ENCODE assay signal across 16 cellular contexts in the genomic region with DNA sequence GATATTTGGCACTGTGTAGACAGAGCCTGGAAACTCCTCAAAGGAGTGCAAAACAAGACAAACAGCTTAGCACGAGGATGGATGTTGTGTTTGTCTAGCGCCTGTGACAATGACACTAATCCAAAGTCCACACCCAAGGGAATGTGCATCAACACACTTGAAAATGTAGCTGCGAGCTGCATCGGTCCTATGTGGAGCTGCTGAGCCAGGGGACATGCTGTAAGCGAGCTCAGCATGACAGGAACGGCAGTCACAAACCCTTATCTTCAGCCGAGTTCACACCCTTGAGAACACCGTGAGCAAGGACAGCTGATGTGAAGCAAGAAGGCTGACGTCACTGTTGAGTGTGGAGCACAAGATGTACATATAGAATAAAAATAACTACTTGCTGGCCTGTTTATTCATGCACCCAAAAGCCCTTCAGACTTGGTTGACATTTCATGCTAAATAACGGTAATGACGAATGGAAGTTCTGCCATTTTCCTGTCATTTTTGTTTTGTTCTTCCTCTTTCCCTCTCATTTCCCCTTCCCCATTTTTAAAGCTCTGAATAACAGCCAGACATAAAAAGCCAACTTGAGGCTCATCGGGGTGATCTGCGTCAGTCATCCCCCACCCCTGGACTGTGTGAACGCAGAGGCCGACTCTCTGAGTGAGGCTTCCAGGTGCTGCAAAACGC.
A peak's percentile ranks its signal among the peaks of the same experiment; 100 is the strongest.
DNase-seq lines count a peak whose midpoint lies in the region; ATAC-seq, FAIRE-seq and TF ChIP-seq lines count a peak whose summit lies in the region.
"Had no signal": no experiment of that assay in that cellular context is flagged by ENCODE, and none has a peak within 500 bp of the region (broad histone marks: within the 10 kb centered on the region; RNA-seq: fewer than 3 reads in every experiment).

No MANE protein-coding gene starts in this region.

- H3F3A ChIP-seq in neural progenitor cell (ENCODE audit: low read depth): peaks cover 14% of the 10 kb centered on the region

- H3K4me1 Mint-ChIP-seq in astrocyte (ENCODE audit: low read depth, unreplicated experiment) (peaks cover 22% of the 10 kb centered on the region), neural progenitor cell (peaks cover 61% of the 10 kb centered on the region)
- H3K4me1 Mint-ChIP-seq: activated naive CD4-positive, alpha-beta T cell treated with anti-CD3 and anti-CD28 coated beads, Interleukin-2, amount 10 ng/mL, durations not matched to agents 7 days and 5 days had no signal

- H3K4me2 ChIP-seq in astrocyte (ENCODE audit: low read length) (peak overlapping the region; percentile 78), neural progenitor cell (peak overlapping the region; percentile 19)
- H3K4me2 ChIP-seq: KMS-11 had no signal

- no peaks in the 10 kb centered on the region for H3K79me2 ChIP-seq in astrocyte (ENCODE audit: insufficient read depth, low read length)
- no peaks in the 10 kb centered on the region for H3K79me2 ChIP-seq in neural progenitor cell (ENCODE audit: low read depth)

- no peak for TF ChIP-seq CTCF in astrocyte (IDR thresholded peaks at IDR 0.05; ENCODE audit: insufficient read depth, low read depth, low read length)
- no peak for TF ChIP-seq CTCF in fibroblast of pulmonary artery (IDR thresholded peaks at IDR 0.05; ENCODE audit: low read length, missing control alignments)
- TF ChIP-seq CTCF in neural progenitor cell (IDR thresholded peaks at IDR 0.05): no peak
- no peak for TF ChIP-seq CTCF in GM13976 (IDR thresholded peaks at IDR 0.05; ENCODE audit: borderline replicate concordance, control extremely low read depth, extremely low read depth, insufficient read depth, missing control alignments)

- peak; percentile 92 for DNase-seq in DMS53 (lab: John Stamatoyannopoulos, UW)
- DNase-seq in astrocyte (ENCODE audit: low read depth): peak; percentile 49
- peak; percentile 84 for DNase-seq in fibroblast of pulmonary artery (ENCODE audit: low read depth)
- no peak for DNase-seq in neural progenitor cell (ENCODE audit: low spot score)
- DNase-seq in OCI-M2 (lab: John Stamatoyannopoulos, UW; ENCODE audit: unreplicated experiment): no peak
- DNase-seq in GM13976 (ENCODE audit: low spot score): no peak
- DNase-seq in activated effector memory CD4-positive, alpha-beta T cell treated with Interleukin-2 at 50 U/mL for 16 hours: no peak
- DNase-seq: activated naive CD4-positive, alpha-beta T cell treated with anti-CD3 and anti-CD28 coated beads, Interleukin-2, amount 10 ng/mL, durations not matched to agents 7 days and 5 days; glutamatergic neuron; left colon; NCI-H2081 treated with DMSO at 0.1 percent for 48 hours; transverse colon had no signal

- H3K27me3 ChIP-seq in astrocyte (ENCODE audit: insufficient read depth, low read length) (no peaks in the 10 kb centered on the region), neural progenitor cell (no peaks in the 10 kb centered on the region)
- H3K27me3 ChIP-seq: transverse colon had no signal

- no peaks in the 10 kb centered on the region for H3K36me3 Mint-ChIP-seq in astrocyte (ENCODE audit: low read depth, unreplicated experiment)
- H3K36me3 Mint-ChIP-seq in neural progenitor cell: peaks cover 13% of the 10 kb centered on the region
- H3K36me3 Mint-ChIP-seq: activated naive CD4-positive, alpha-beta T cell treated with anti-CD3 and anti-CD28 coated beads, Interleukin-2, amount 10 ng/mL, durations not matched to agents 7 days and 5 days had no signal

- H3K4me3 Mint-ChIP-seq in astrocyte (ENCODE audit: unreplicated experiment): no peak overlapping the region
- H3K4me3 Mint-ChIP-seq in neural progenitor cell: no peak overlapping the region
- H3K4me3 Mint-ChIP-seq: activated naive CD4-positive, alpha-beta T cell treated with anti-CD3 and anti-CD28 coated beads, Interleukin-2, amount 10 ng/mL, durations not matched to agents 7 days and 5 days had no signal

- ATAC-seq in HG03521 (IDR thresholded peaks at IDR 0.05; ENCODE audit: unreplicated experiment): no peak
- ATAC-seq: left colon had no signal

- H3K9me3 Mint-ChIP-seq in astrocyte (ENCODE audit: unreplicated experiment) (no peaks in the 10 kb centered on the region), neural progenitor cell (peaks cover 18% of the 10 kb centered on the region)
- H3K9me3 Mint-ChIP-seq: activated naive CD4-positive, alpha-beta T cell treated with anti-CD3 and anti-CD28 coated beads, Interleukin-2, amount 10 ng/mL, durations not matched to agents 7 days and 5 days had no signal

- in situ Hi-C loops in GM13976 (cut with MboI; ENCODE audit: low sequenced_read_pairs, unreplicated experiment): no loop called here

- H3K27me3 Mint-ChIP-seq in astrocyte (ENCODE audit: low read depth, unreplicated experiment): no peaks in the 10 kb centered on the region
- H3K27me3 Mint-ChIP-seq in neural progenitor cell (ENCODE audit: insufficient read depth, low read depth): peaks cover 6% of the 10 kb centered on the region
- H3K27me3 Mint-ChIP-seq: activated naive CD4-positive, alpha-beta T cell treated with anti-CD3 and anti-CD28 coated beads, Interleukin-2, amount 10 ng/mL, durations not matched to agents 7 days and 5 days had no signal

- H3K27ac ChIP-seq in astrocyte (ENCODE audit: low read depth, low read length) (no peak overlapping the region), neural progenitor cell (peak overlapping the region; percentile 80)
- H3K27ac ChIP-seq: KMS-11, transverse colon, VCaP had no signal

- H3K9me3 ChIP-seq in astrocyte (ENCODE audit: insufficient read depth, low read depth, low read length) (no peaks in the 10 kb centered on the region), neural progenitor cell (ENCODE audit: low read depth) (no peaks in the 10 kb centered on the region)
- H3K9me3 ChIP-seq: transverse colon had no signal

- H4K20me1 ChIP-seq in astrocyte (ENCODE audit: insufficient read depth, low read length) (no peaks in the 10 kb centered on the region), neural progenitor cell (ENCODE audit: low read depth) (no peaks in the 10 kb centered on the region)

- H3K36me3 ChIP-seq in astrocyte (ENCODE audit: insufficient read depth, low read length) (no peaks in the 10 kb centered on the region), neural progenitor cell (no peaks in the 10 kb centered on the region)
- H3K36me3 ChIP-seq: transverse colon had no signal

- H2AFZ ChIP-seq in astrocyte (ENCODE audit: low read depth, low read length) (peak overlapping the region; percentile 80), neural progenitor cell (replicated peaks) (peak overlapping the region; percentile 48)

- H3K9ac ChIP-seq in astrocyte (ENCODE audit: low read length): peak overlapping the region; percentile 44
- H3K9ac ChIP-seq in neural progenitor cell: no peak overlapping the region
- H3K9ac ChIP-seq: KMS-11 had no signal

- H3K4me1 ChIP-seq in astrocyte (ENCODE audit: insufficient read depth, low read length) (peaks cover 22% of the 10 kb centered on the region), neural progenitor cell (peaks cover 45% of the 10 kb centered on the region)
- H3K4me1 ChIP-seq: transverse colon had no signal

- H3K27ac Mint-ChIP-seq in astrocyte (ENCODE audit: unreplicated experiment) (peak overlapping the region; percentile 30), neural progenitor cell (peak overlapping the region; percentile 84)
- H3K27ac Mint-ChIP-seq: activated naive CD4-positive, alpha-beta T cell treated with anti-CD3 and anti-CD28 coated beads, Interleukin-2, amount 10 ng/mL, durations not matched to agents 7 days and 5 days had no signal

- FAIRE-seq in astrocyte (lab: Jason Lieb, UNC): peak; percentile 5
- FAIRE-seq: D721Med had no signal

- H3K4me3 ChIP-seq in astrocyte (ENCODE audit: insufficient read depth, low read depth, low read length) (no peak overlapping the region), fibroblast of pulmonary artery (replicated peaks; ENCODE audit: low read depth, low read length) (no peak overlapping the region), neural progenitor cell (no peak overlapping the region)
- H3K4me3 ChIP-seq: transverse colon had no signal

Comparison
In these comparisons a context has a peak if more than half of its experiments do, and no peak if none do; other contexts are left out.
1. DNase-seq: peak in DMS53 (single experiment), astrocyte (single experiment) and fibroblast of pulmonary artery (single experiment); none in neural progenitor cell (single experiment), OCI-M2 (single experiment), GM13976 (single experiment) and activated effector memory CD4-positive, alpha-beta T cell treated with Interleukin-2 at 50 U/mL for 16 hours (single experiment).